ENCODE assay signal across 19 cellular contexts in genomic region chr1:207911983-207912760, GRCh38. TPM values are rescaled to one million over a fixed set of nuclear protein-coding genes. Genes with fewer than 3 reads are reported as not detected.
DNase-seq lines count a peak whose midpoint lies in the region; ATAC-seq, FAIRE-seq and TF ChIP-seq lines count a peak whose summit lies in the region.
"Had no signal": no experiment of that assay in that cellular context is flagged by ENCODE, and none has a peak within 500 bp of the region (broad histone marks: within the 10 kb centered on the region; RNA-seq: fewer than 3 reads in every experiment).

No MANE protein-coding gene starts in this region.

- intact Hi-C loops in activated CD4-positive, alpha-beta T cell treated with anti-CD3 and anti-CD28 coated beads, Interleukin-2, amount 10 ng/mL, durations not matched to agents 24 days and 14 days (cut with micrococcal nuclease), result no loop called here
- intact Hi-C loops in kidney (cut with DNase I), result no loop called here
- intact Hi-C loops in mucosa of descending colon (cut with DNase I, micrococcal nuclease), result no loop called here

- H3K27me3 Mint-ChIP-seq in activated CD4-positive, alpha-beta T cell treated with anti-CD3 and anti-CD28 coated beads, Interleukin-2, amount 10 ng/mL, durations not matched to agents 24 days and 14 days, result peaks cover 69% of the 10 kb centered on the region
- peaks cover 52% of the 10 kb centered on the region for H3K27me3 Mint-ChIP-seq in WTC11 (ENCODE audit: low read depth)
- peaks cover 77% of the 10 kb centered on the region for H3K27me3 Mint-ChIP-seq in stimulated activated naive CD8-positive, alpha-beta T cell treated with anti-CD3 and anti-CD28 coated beads, Interleukin-15, amount 100 ng/mL, for 72 hours

- H3K36me3 ChIP-seq in kidney (ENCODE audit: control insufficient read depth in 1 of 2, insufficient read depth in 2 of 2, low read length in 2 of 2) (no peaks in the 10 kb centered on the region), mucosa of descending colon (ENCODE audit: low read depth) (no peaks in the 10 kb centered on the region)
- H3K36me3 ChIP-seq: ovary had no signal

- ATAC-seq in WTC11 (no peak), mucosa of descending colon (no peak), HG03159 (IDR thresholded peaks at IDR 0.05; ENCODE audit: unreplicated experiment) (no peak)
- ATAC-seq in stimulated activated naive CD8-positive, alpha-beta T cell treated with anti-CD3 and anti-CD28 coated beads, Interleukin-15, amount 100 ng/mL, for 72 hours, result no peak
- ATAC-seq: activated CD4-positive, CD25-positive, alpha-beta regulatory T cell treated with anti-CD3 and anti-CD28 coated beads, Interleukin-2, amount 50 U/mL, for 24 hours; esophagus mucosa; Panc1 had no signal

- no peak overlapping the region for H3K27ac Mint-ChIP-seq in activated CD4-positive, alpha-beta T cell treated with anti-CD3 and anti-CD28 coated beads, Interleukin-2, amount 10 ng/mL, durations not matched to agents 24 days and 14 days
- no peak overlapping the region for H3K27ac Mint-ChIP-seq in WTC11
- H3K27ac Mint-ChIP-seq in stimulated activated naive CD8-positive, alpha-beta T cell treated with anti-CD3 and anti-CD28 coated beads, Interleukin-15, amount 100 ng/mL, for 72 hours, result no peak overlapping the region
- H3K27ac Mint-ChIP-seq: CD4-positive, alpha-beta memory T cell; type B pancreatic cell had no signal

- H3K4me1 Mint-ChIP-seq in activated CD4-positive, alpha-beta T cell treated with anti-CD3 and anti-CD28 coated beads, Interleukin-2, amount 10 ng/mL, durations not matched to agents 24 days and 14 days, result peaks cover 12% of the 10 kb centered on the region
- peaks cover 8% of the 10 kb centered on the region for H3K4me1 Mint-ChIP-seq in WTC11
- H3K4me1 Mint-ChIP-seq in stimulated activated naive CD8-positive, alpha-beta T cell treated with anti-CD3 and anti-CD28 coated beads, Interleukin-15, amount 100 ng/mL, for 72 hours, result peaks cover 23% of the 10 kb centered on the region

- TF ChIP-seq CTCF in WTC11 (IDR thresholded peaks at IDR 0.05) (no peak), kidney (IDR thresholded peaks at IDR 0.05; ENCODE audit: borderline replicate concordance, extremely low read depth, insufficient read depth) (no peak), mucosa of descending colon (IDR thresholded peaks at IDR 0.05) (no peak)

- peaks cover 0 to 7% of the 10 kb centered on the region in 2 donors for H3K4me1 ChIP-seq in kidney (ENCODE audit: control insufficient read depth in 1 of 2, insufficient read depth in 1 of 2, low read depth in 1 of 2, low read length in 2 of 2)
- peaks cover 4% of the 10 kb centered on the region for H3K4me1 ChIP-seq in mucosa of descending colon (ENCODE audit: low read depth)

- peak overlapping the region; percentile 13 for H3K4me3 Mint-ChIP-seq in activated CD4-positive, alpha-beta T cell treated with anti-CD3 and anti-CD28 coated beads, Interleukin-2, amount 10 ng/mL, durations not matched to agents 24 days and 14 days
- H3K4me3 Mint-ChIP-seq in WTC11, result peak overlapping the region; percentile 59
- peak overlapping the region; percentile 71 to 74 for H3K4me3 Mint-ChIP-seq in stimulated activated naive CD8-positive, alpha-beta T cell treated with anti-CD3 and anti-CD28 coated beads, Interleukin-15, amount 100 ng/mL, for 72 hours

- POLR2A ChIA-PET in WTC11 (lab: Charles Lee), result no interaction called here

- H3K9me3 Mint-ChIP-seq in activated CD4-positive, alpha-beta T cell treated with anti-CD3 and anti-CD28 coated beads, Interleukin-2, amount 10 ng/mL, durations not matched to agents 24 days and 14 days, result no peaks in the 10 kb centered on the region
- no peaks in the 10 kb centered on the region for H3K9me3 Mint-ChIP-seq in WTC11
- H3K9me3 Mint-ChIP-seq in stimulated activated naive CD8-positive, alpha-beta T cell treated with anti-CD3 and anti-CD28 coated beads, Interleukin-15, amount 100 ng/mL, for 72 hours, result no peaks in the 10 kb centered on the region
- H3K9me3 Mint-ChIP-seq: CD4-positive, alpha-beta memory T cell; type B pancreatic cell had no signal

- peak overlapping the region; percentile 1 for H3K27ac ChIP-seq in kidney (ENCODE audit: low read depth in 2 of 2, low read length in 2 of 2)
- H3K27ac ChIP-seq: ovary had no signal

- no peak overlapping the region for H3K9ac ChIP-seq in kidney (ENCODE audit: low read length in 2 of 2)

- H3K9me3 ChIP-seq in kidney (ENCODE audit: control insufficient read depth in 1 of 2, low read length in 2 of 2) (no peaks in the 10 kb centered on the region), mucosa of descending colon (no peaks in the 10 kb centered on the region)
- H3K9me3 ChIP-seq: ovary had no signal

- H3K36me3 Mint-ChIP-seq in activated CD4-positive, alpha-beta T cell treated with anti-CD3 and anti-CD28 coated beads, Interleukin-2, amount 10 ng/mL, durations not matched to agents 24 days and 14 days (ENCODE audit: low read depth), result no peaks in the 10 kb centered on the region
- H3K36me3 Mint-ChIP-seq in WTC11, result no peaks in the 10 kb centered on the region
- H3K36me3 Mint-ChIP-seq: CD4-positive, alpha-beta memory T cell; type B pancreatic cell had no signal

- no peak for FAIRE-seq in kidney (lab: Jason Lieb, UNC)
- FAIRE-seq: colon, GM12892 had no signal

- H3K4me3 ChIP-seq in kidney (ENCODE audit: low read length in 2 of 2) (peak overlapping the region in 1 of 2 donors; percentile 57), mucosa of descending colon (no peak overlapping the region)

- CTCF ChIA-PET in WTC11 (lab: Charles Lee), result interaction anchor here (0.9 to 1.0 kb wide), 3 partner anchors 13 to 81 kb away, joined by 3 read pairs; no protein-coding TSS in a partner anchor

- DNase-seq in activated CD4-positive, alpha-beta T cell treated with anti-CD3 and anti-CD28 coated beads, Interleukin-2, amount 10 ng/mL, durations not matched to agents 24 days and 14 days, result no peak
- DNase-seq in activated CD4-positive, alpha-beta T cell treated with anti-CD3 and anti-CD28 coated beads, Interleukin-2, amount 50 U/mL, for 1 hour, result no peak
- DNase-seq in WTC11 (ENCODE audit: low spot score), result no peak
- no peak for DNase-seq in kidney
- DNase-seq in stimulated activated naive CD8-positive, alpha-beta T cell treated with anti-CD3 and anti-CD28 coated beads, Interleukin-15, amount 100 ng/mL, for 72 hours, result no peak
- no peak for DNase-seq in mucosa of descending colon
- DNase-seq in activated effector memory CD4-positive, alpha-beta T cell treated with anti-CD3 and anti-CD28 coated beads, Interleukin-2, amount 50 U/mL, for 16 hours, result no peak
- DNase-seq: amniotic stem cell; CD4-positive, alpha-beta memory T cell; NCI-H1694 treated with DMSO at 0.1 percent for 48 hours; NCI-H526 treated with DMSO at 0.1 percent for 48 hours; ovary had no signal

TF ChIP-seq in WTC11, 78 proteins besides CTCF, POLR2A, EP300 and RAD21 (continues in another document):
- TF ChIP-seq NFATC4 (CRISPR knock-in tag; IDR thresholded peaks at IDR 0.05) (no peak), ERG (CRISPR knock-in tag; IDR thresholded peaks at IDR 0.05) (no peak), ELF4 (CRISPR knock-in tag; IDR thresholded peaks at IDR 0.05; ENCODE audit: low read depth) (no peak), ZNF263 (CRISPR knock-in tag; IDR thresholded peaks at IDR 0.05; ENCODE audit: low read depth) (no peak), TEAD4 (CRISPR knock-in tag; IDR thresholded peaks at IDR 0.05) (no peak), ATF2 (CRISPR knock-in tag; IDR thresholded peaks at IDR 0.05; ENCODE audit: borderline replicate concordance, low read depth) (no peak), ZBTB21 (CRISPR knock-in tag; IDR thresholded peaks at IDR 0.05; ENCODE audit: borderline replicate concordance) (no peak), ATF1 (CRISPR knock-in tag; IDR thresholded peaks at IDR 0.05) (no peak)

RNA-seq across cellular contexts. Expression of gene CD34, which starts 1.2 kb away (rescaled TPM):
- total RNA-seq in activated CD4-positive, alpha-beta T cell treated with anti-CD3 and anti-CD28 coated beads, Interleukin-2, amount 10 ng/mL, durations not matched to agents 24 days and 14 days, result not detected in 2 replicates
- total RNA-seq in WTC11 (2021) (0.18 to 0.35 TPM (median 0.27 TPM) in 3 replicates), kidney (50.9 TPM), mucosa of descending colon (10 to 100 TPM in 1 of 3 donors, 1 to 10 TPM in 2; 7.7 to 26.9 (median 9.7) TPM)
- polyA plus RNA-seq in kidney (ENCODE audit: insufficient read depth, low read depth, low replicate concordance), result 69.4 TPM
- polyA plus RNA-seq: CD4-positive, alpha-beta memory T cell had no signal

Comparison
In these comparisons a context has a peak if more than half of its experiments do, and no peak if none do; other contexts are left out.
1. H3K4me3 Mint-ChIP-seq: peak in every context shown above with its lines; median percentile 72 in stimulated activated naive CD8-positive, alpha-beta T cell treated with anti-CD3 and anti-CD28 coated beads, Interleukin-15, amount 100 ng/mL, for 72 hours; 59 in WTC11; 13 in activated CD4-positive, alpha-beta T cell treated with anti-CD3 and anti-CD28 coated beads, Interleukin-2, amount 10 ng/mL, durations not matched to agents 24 days and 14 days.